10 cellular contexts compared by ENCODE assay signal in the genomic region with DNA sequence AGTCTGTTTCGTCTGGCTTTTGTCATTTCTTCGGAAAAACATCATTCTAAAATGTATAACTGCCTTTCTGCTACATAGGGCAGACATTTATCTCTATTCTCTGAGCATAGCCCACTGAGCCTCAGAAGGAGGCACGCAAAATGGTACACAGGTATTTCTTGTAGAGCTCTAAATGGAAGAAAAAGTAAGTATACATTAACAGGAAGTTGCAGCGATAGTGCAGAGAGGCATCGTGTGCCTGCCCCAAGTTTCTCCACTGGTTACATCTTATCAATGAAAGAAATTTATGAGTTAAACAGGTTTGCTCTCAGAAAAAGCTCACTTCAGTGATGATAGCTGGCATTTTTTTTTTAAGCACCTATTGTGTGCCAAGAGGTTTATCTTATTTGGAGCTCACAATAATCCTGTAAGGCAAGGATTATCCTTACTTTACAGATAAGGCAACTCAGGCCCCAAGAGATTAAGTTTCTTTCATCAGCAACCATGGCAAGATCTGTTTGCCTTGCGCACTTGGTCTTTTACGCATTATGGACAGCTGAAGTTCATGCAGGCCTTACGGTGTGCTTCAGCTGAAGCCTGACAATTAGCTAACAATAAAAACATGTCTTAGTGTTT. TPM values are rescaled to one million over a fixed set of nuclear protein-coding genes. Genes with fewer than 3 reads are reported as not detected.
DNase-seq lines count a peak whose midpoint lies in the region; ATAC-seq and TF ChIP-seq lines count a peak whose summit lies in the region.
"Had no signal": no experiment of that assay in that cellular context is flagged by ENCODE, and none has a peak within 500 bp of the region (broad histone marks: within the 10 kb centered on the region; RNA-seq: fewer than 3 reads in every experiment).

No MANE protein-coding gene starts in this region.

- H3K4me1 ChIP-seq in DND-41 (ENCODE audit: insufficient read depth, low read length), result peaks cover 30% of the 10 kb centered on the region

- peaks cover 31% of the 10 kb centered on the region for H3K79me2 ChIP-seq in DND-41 (ENCODE audit: insufficient read depth, low read length)

- ATAC-seq in DND-41 (ENCODE audit: insufficient read depth, low read depth), result no peak
- ATAC-seq in HG03025 (IDR thresholded peaks at IDR 0.05; ENCODE audit: low FRiP score, unreplicated experiment), result no peak

- no peak overlapping the region for H3K4me3 ChIP-seq in DND-41 (ENCODE audit: low read depth in 1 of 2, low read length in 2 of 2)

- H3K27me3 ChIP-seq in DND-41 (ENCODE audit: insufficient read depth, low read length, poor library complexity), result no peaks in the 10 kb centered on the region

- H3K4me1 Mint-ChIP-seq in chondrocyte (ENCODE audit: low read depth) (peaks cover 21% of the 10 kb centered on the region), osteocyte (ENCODE audit: unreplicated experiment) (peaks cover 14% of the 10 kb centered on the region)

- no peaks in the 10 kb centered on the region for H3K9me3 ChIP-seq in DND-41 (ENCODE audit: insufficient read depth, low read length, severe bottlenecking)

- H3K9ac ChIP-seq in DND-41 (ENCODE audit: low read depth, low read length), result no peak overlapping the region

- H3K9me3 Mint-ChIP-seq in chondrocyte (ENCODE audit: low read depth) (peaks cover 12% of the 10 kb centered on the region), osteocyte (ENCODE audit: unreplicated experiment) (no peaks in the 10 kb centered on the region)

- TF ChIP-seq CTCF in DND-41 (IDR thresholded peaks at IDR 0.05; ENCODE audit: borderline replicate concordance, extremely low read depth, low read length, poor library complexity, severe bottlenecking), result no peak
- TF ChIP-seq CTCF in chondrocyte (IDR thresholded peaks at IDR 0.05), result no peak
- no peak for TF ChIP-seq CTCF in osteocyte (IDR thresholded peaks at IDR 0.05)

- H3K4me2 ChIP-seq in DND-41 (ENCODE audit: insufficient read depth, low read length), result no peak overlapping the region

- H3K4me3 Mint-ChIP-seq in chondrocyte (ENCODE audit: unreplicated experiment), result peak overlapping the region; percentile 91
- H3K4me3 Mint-ChIP-seq in osteocyte (ENCODE audit: unreplicated experiment), result peak overlapping the region; percentile 90

- no peaks in the 10 kb centered on the region for H3K36me3 ChIP-seq in DND-41 (ENCODE audit: insufficient read depth, low read length)

- H3K27ac Mint-ChIP-seq in chondrocyte (ENCODE audit: unreplicated experiment), result no peak overlapping the region
- no peak overlapping the region for H3K27ac Mint-ChIP-seq in osteocyte (ENCODE audit: unreplicated experiment)

- H3K27ac ChIP-seq in DND-41 (ENCODE audit: low read length), result peak overlapping the region; percentile 86

- H3K36me3 Mint-ChIP-seq in chondrocyte (ENCODE audit: low read depth), result no peaks in the 10 kb centered on the region
- H3K36me3 Mint-ChIP-seq in osteocyte (ENCODE audit: unreplicated experiment), result no peaks in the 10 kb centered on the region

- H3K27me3 Mint-ChIP-seq in chondrocyte (ENCODE audit: low read depth), result no peaks in the 10 kb centered on the region
- no peaks in the 10 kb centered on the region for H3K27me3 Mint-ChIP-seq in osteocyte (ENCODE audit: unreplicated experiment)

- no peaks in the 10 kb centered on the region for H4K20me1 ChIP-seq in DND-41 (ENCODE audit: insufficient read depth, low read length)

- H2AFZ ChIP-seq in DND-41 (ENCODE audit: low read depth, low read length), result peak overlapping the region; percentile 89

- DNase-seq in DND-41 (no peak), NAMALWA (ENCODE audit: low spot score) (peak; percentile 7), chondrocyte (ENCODE audit: low spot score) (no peak), osteocyte (ENCODE audit: extremely low spot score, unreplicated experiment) (no peak), germinal center (ENCODE audit: low spot score) (no peak), SIG-M5 treated with dmso at 0.1 percent for 504 hours (lab: John Stamatoyannopoulos, UW; ENCODE audit: unreplicated experiment) (no peak)
- DNase-seq in stimulated activated naive CD4-positive, alpha-beta T cell (lab: John Stamatoyannopoulos, UW), result no peak
- DNase-seq: cortex of kidney, NCI-H524 treated with DMSO at 0.1 percent for 48 hours had no signal

RNA-seq across cellular contexts. Expression of gene RCBTB2, which starts 1.2 kb away (rescaled TPM):
- total RNA-seq in chondrocyte, result 8.6 to 13.3 TPM (median 9.4 TPM) in 3 replicates
- total RNA-seq in osteocyte, result 12.1 and 12.6 TPM in 2 replicates
